13 cellular contexts compared by ENCODE assay signal in the genomic region with DNA sequence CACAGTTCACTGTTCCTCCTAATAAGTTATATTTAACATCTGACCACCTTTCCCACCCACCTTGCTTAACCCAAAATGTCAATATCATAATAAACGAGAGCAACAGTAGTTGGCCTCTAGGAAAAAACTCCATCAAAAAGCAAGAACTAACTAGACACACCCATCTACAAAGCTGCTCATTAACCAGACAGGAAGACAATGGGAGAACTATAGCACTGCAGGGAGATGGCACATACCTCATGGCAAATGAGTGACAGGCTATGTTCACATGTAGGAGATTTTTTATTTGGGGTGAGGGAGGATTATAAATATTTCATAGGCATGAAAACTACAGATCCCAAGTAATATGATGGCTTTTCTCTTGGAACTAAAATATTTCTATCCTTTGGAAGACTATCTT.
DNase-seq lines count a peak whose midpoint lies in the region; ATAC-seq, FAIRE-seq and TF ChIP-seq lines count a peak whose summit lies in the region.
"Had no signal": no experiment of that assay in that cellular context is flagged by ENCODE, and none has a peak within 500 bp of the region (broad histone marks: within the 10 kb centered on the region; RNA-seq: fewer than 3 reads in every experiment).

No MANE protein-coding gene starts in this region.

- DNase-seq in H54 (ENCODE audit: insufficient read length, low spot score) = no peak
- peak; percentile 68 for DNase-seq in SW480 (ENCODE audit: low spot score)
- peak; percentile 17 for DNase-seq in left kidney (ENCODE audit: low read depth, low spot score)
- DNase-seq in dedifferentiated amniotic fluid mesenchymal stem cell (ENCODE audit: extremely low spot score) = no peak
- DNase-seq: AML-193; Caco-2; CD8-positive, alpha-beta memory T cell; DMS53; GF-D8; GM23248; H7 had no signal

- FAIRE-seq in H54 (lab: Jason Lieb, UNC) = peak; percentile 89

- no peak for ATAC-seq in HG03135 (IDR thresholded peaks at IDR 0.05; ENCODE audit: unreplicated experiment)
- ATAC-seq in SK-N-SH treated with all-trans-retinoic acid at 6 μM for 48 hours = no peak

- TF ChIP-seq POLR2A in H54 (IDR thresholded peaks at IDR 0.05; ENCODE audit: low read depth, low read length) = no peak

TF ChIP-seq in SK-N-SH treated with all-trans-retinoic acid at 6 μM for 48 hours, 23 proteins besides CTCF, POLR2A, EP300 and RAD21:
- TF ChIP-seq ARNTL (CRISPR knock-in tag; IDR thresholded peaks at IDR 0.05; ENCODE audit: borderline replicate concordance, low read depth) (no peak), ZC3H10 (CRISPR knock-in tag; IDR thresholded peaks at IDR 0.05) (no peak), ZNF8 (CRISPR knock-in tag; IDR thresholded peaks at IDR 0.05) (no peak), CSDC2 (CRISPR knock-in tag; IDR thresholded peaks at IDR 0.05) (no peak)

Comparison
In these comparisons a context has a peak if more than half of its experiments do, and no peak if none do; other contexts are left out.
1. DNase-seq: peak in SW480 (single experiment) and left kidney (single experiment); none in H54 (single experiment) and dedifferentiated amniotic fluid mesenchymal stem cell (single experiment).